In the genomic region with DNA sequence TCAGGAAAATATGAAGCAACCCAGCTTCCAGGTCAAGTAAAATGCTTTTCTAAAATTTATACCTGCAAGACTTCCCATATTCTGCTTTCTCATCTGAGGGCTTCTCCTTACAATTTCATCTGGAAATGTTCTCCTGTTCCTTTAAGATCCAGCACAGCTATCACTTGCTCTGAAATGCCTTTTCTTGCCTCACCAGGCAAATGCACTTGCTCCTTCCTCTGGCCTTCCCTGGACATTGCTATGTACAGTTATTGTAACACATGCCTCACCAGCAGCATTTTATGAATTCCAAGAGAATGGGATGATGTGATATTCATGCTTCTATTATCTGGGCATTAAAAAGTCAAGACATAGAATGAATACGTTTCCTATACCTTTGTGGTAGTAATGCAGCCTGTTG, we compare ENCODE assay signal across 1 cellular context.
TF ChIP-seq lines count a peak whose summit lies in the region.

No MANE protein-coding gene starts in this region.

TF ChIP-seq in WTC11, 78 proteins besides CTCF, POLR2A, EP300 and RAD21 (continued from another document):
- TF ChIP-seq, protein P1, sequence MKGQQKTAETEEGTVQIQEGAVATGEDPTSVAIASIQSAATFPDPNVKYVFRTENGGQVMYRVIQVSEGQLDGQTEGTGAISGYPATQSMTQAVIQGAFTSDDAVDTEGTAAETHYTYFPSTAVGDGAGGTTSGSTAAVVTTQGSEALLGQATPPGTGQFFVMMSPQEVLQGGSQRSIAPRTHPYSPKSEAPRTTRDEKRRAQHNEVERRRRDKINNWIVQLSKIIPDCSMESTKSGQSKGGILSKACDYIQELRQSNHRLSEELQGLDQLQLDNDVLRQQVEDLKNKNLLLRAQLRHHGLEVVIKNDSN (CRISPR knock-in tag; IDR thresholded peaks at IDR 0.05): no peak
- TF ChIP-seq JUN (CRISPR knock-in tag; IDR thresholded peaks at IDR 0.05) (no peak), NR3C1 (CRISPR knock-in tag; conservative IDR thresholded peaks at IDR 0.05; ENCODE audit: low read depth) (no peak), ZNF317 (CRISPR knock-in tag; IDR thresholded peaks at IDR 0.05; ENCODE audit: borderline replicate concordance, low read depth) (no peak), KAT7 (CRISPR knock-in tag; IDR thresholded peaks at IDR 0.05; ENCODE audit: borderline replicate concordance) (no peak), GRHL2 (CRISPR knock-in tag; IDR thresholded peaks at IDR 0.05; ENCODE audit: insufficient replicate concordance, severe bottlenecking) (no peak), ZNF396 (CRISPR knock-in tag; IDR thresholded peaks at IDR 0.05; ENCODE audit: borderline replicate concordance) (no peak), ZNF232 (CRISPR knock-in tag; IDR thresholded peaks at IDR 0.05) (no peak), TEAD4 (CRISPR knock-in tag; IDR thresholded peaks at IDR 0.05) (no peak)
- TF ChIP-seq, protein P2, sequence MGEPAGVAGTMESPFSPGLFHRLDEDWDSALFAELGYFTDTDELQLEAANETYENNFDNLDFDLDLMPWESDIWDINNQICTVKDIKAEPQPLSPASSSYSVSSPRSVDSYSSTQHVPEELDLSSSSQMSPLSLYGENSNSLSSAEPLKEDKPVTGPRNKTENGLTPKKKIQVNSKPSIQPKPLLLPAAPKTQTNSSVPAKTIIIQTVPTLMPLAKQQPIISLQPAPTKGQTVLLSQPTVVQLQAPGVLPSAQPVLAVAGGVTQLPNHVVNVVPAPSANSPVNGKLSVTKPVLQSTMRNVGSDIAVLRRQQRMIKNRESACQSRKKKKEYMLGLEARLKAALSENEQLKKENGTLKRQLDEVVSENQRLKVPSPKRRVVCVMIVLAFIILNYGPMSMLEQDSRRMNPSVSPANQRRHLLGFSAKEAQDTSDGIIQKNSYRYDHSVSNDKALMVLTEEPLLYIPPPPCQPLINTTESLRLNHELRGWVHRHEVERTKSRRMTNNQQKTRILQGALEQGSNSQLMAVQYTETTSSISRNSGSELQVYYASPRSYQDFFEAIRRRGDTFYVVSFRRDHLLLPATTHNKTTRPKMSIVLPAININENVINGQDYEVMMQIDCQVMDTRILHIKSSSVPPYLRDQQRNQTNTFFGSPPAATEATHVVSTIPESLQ (CRISPR knock-in tag; IDR thresholded peaks at IDR 0.05): no peak
- TF ChIP-seq, protein P3, sequence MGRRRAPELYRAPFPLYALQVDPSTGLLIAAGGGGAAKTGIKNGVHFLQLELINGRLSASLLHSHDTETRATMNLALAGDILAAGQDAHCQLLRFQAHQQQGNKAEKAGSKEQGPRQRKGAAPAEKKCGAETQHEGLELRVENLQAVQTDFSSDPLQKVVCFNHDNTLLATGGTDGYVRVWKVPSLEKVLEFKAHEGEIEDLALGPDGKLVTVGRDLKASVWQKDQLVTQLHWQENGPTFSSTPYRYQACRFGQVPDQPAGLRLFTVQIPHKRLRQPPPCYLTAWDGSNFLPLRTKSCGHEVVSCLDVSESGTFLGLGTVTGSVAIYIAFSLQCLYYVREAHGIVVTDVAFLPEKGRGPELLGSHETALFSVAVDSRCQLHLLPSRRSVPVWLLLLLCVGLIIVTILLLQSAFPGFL (CRISPR knock-in tag; IDR thresholded peaks at IDR 0.05; ENCODE audit: borderline replicate concordance): no peak
- TF ChIP-seq, protein P4, sequence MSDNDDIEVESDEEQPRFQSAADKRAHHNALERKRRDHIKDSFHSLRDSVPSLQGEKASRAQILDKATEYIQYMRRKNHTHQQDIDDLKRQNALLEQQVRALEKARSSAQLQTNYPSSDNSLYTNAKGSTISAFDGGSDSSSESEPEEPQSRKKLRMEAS (CRISPR knock-in tag; IDR thresholded peaks at IDR 0.05): no peak
- TF ChIP-seq, protein P5, sequence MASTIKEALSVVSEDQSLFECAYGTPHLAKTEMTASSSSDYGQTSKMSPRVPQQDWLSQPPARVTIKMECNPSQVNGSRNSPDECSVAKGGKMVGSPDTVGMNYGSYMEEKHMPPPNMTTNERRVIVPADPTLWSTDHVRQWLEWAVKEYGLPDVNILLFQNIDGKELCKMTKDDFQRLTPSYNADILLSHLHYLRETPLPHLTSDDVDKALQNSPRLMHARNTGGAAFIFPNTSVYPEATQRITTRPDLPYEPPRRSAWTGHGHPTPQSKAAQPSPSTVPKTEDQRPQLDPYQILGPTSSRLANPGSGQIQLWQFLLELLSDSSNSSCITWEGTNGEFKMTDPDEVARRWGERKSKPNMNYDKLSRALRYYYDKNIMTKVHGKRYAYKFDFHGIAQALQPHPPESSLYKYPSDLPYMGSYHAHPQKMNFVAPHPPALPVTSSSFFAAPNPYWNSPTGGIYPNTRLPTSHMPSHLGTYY (CRISPR knock-in tag; IDR thresholded peaks at IDR 0.05): no peak
- TF ChIP-seq, protein P6, sequence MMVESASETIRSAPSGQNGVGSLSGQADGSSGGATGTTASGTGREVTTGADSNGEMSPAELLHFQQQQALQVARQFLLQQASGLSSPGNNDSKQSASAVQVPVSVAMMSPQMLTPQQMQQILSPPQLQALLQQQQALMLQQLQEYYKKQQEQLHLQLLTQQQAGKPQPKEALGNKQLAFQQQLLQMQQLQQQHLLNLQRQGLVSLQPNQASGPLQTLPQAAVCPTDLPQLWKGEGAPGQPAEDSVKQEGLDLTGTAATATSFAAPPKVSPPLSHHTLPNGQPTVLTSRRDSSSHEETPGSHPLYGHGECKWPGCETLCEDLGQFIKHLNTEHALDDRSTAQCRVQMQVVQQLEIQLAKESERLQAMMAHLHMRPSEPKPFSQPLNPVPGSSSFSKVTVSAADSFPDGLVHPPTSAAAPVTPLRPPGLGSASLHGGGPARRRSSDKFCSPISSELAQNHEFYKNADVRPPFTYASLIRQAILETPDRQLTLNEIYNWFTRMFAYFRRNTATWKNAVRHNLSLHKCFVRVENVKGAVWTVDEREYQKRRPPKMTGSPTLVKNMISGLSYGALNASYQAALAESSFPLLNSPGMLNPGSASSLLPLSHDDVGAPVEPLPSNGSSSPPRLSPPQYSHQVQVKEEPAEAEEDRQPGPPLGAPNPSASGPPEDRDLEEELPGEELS (CRISPR knock-in tag; IDR thresholded peaks at IDR 0.05): no peak
- TF ChIP-seq, protein P7, sequence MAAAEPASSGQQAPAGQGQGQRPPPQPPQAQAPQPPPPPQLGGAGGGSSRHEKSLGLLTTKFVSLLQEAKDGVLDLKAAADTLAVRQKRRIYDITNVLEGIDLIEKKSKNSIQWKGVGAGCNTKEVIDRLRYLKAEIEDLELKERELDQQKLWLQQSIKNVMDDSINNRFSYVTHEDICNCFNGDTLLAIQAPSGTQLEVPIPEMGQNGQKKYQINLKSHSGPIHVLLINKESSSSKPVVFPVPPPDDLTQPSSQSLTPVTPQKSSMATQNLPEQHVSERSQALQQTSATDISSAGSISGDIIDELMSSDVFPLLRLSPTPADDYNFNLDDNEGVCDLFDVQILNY (CRISPR knock-in tag; IDR thresholded peaks at IDR 0.05): no peak
- TF ChIP-seq, protein P8, sequence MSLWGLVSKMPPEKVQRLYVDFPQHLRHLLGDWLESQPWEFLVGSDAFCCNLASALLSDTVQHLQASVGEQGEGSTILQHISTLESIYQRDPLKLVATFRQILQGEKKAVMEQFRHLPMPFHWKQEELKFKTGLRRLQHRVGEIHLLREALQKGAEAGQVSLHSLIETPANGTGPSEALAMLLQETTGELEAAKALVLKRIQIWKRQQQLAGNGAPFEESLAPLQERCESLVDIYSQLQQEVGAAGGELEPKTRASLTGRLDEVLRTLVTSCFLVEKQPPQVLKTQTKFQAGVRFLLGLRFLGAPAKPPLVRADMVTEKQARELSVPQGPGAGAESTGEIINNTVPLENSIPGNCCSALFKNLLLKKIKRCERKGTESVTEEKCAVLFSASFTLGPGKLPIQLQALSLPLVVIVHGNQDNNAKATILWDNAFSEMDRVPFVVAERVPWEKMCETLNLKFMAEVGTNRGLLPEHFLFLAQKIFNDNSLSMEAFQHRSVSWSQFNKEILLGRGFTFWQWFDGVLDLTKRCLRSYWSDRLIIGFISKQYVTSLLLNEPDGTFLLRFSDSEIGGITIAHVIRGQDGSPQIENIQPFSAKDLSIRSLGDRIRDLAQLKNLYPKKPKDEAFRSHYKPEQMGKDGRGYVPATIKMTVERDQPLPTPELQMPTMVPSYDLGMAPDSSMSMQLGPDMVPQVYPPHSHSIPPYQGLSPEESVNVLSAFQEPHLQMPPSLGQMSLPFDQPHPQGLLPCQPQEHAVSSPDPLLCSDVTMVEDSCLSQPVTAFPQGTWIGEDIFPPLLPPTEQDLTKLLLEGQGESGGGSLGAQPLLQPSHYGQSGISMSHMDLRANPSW (CRISPR knock-in tag; conservative IDR thresholded peaks at IDR 0.05; ENCODE audit: low read depth): no peak
- TF ChIP-seq, protein P9, sequence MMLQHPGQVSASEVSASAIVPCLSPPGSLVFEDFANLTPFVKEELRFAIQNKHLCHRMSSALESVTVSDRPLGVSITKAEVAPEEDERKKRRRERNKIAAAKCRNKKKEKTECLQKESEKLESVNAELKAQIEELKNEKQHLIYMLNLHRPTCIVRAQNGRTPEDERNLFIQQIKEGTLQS (CRISPR knock-in tag; conservative IDR thresholded peaks at IDR 0.05): no peak
